In the genomic region with DNA sequence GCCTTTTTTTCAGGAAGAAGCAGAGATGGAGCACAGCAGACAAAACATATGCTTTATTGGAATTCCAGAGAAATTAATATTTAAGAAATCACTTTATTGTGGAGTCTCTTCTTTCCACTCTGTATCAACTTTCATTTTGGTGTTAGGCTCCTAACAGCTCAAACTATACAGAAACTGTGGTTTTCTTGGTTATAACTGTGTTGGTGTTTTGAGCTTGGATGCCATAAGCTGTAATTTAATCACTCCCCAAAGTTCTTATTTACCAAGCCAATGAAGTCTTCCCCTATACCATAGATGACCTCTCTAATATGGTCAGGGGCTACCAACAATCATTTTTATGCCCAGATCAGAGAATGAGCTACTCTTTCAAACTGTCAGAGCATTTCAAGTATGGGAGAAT, we compare ENCODE assay signal across 34 cellular contexts.
"Had no signal": no experiment of that assay in that cellular context is flagged by ENCODE, and none has a peak within 500 bp of the region (broad histone marks: within the 10 kb centered on the region; RNA-seq: fewer than 3 reads in every experiment).

No MANE protein-coding gene starts in this region.

- H3K27ac ChIP-seq: KMS-11 had no signal

- DNase-seq: Karpas-422, Kasumi-1, MG63, MM.1S, MV-4-11, NCI-H1048, NCI-H1092, NCI-H1092 treated with DMSO at 0.1 percent for 48 hours, NCI-H1105, NCI-H1105 treated with DMSO at 0.1 percent for 48 hours, NCI-H1417, NCI-H1417 treated with DMSO at 0.1 percent for 48 hours, NCI-H1436, NCI-H1436 treated with DMSO at 0.1 percent for 48 hours, NCI-H146, NCI-H1694, NCI-H1694 treated with DMSO at 0.1 percent for 48 hours, NCI-H187, NCI-H187 treated with DMSO at 0.1 percent for 48 hours, NCI-H1930, NCI-H2029, NCI-H2029 treated with DMSO at 0.1 percent for 48 hours, NCI-H2081, NCI-H2081 treated with DMSO at 0.1 percent for 48 hours, NCI-H2107, NCI-H2171, NCI-H2171 treated with DMSO at 0.1 percent for 48 hours, NCI-H2227 treated with DMSO at 0.1 percent for 48 hours, NCI-H226, NCI-H345, NCI-H446 treated with DMSO at 0.1 percent for 48 hours, NCI-H510A, NCI-H510A treated with DMSO at 0.1 percent for 48 hours had no signal

- H3K9ac ChIP-seq: KMS-11 had no signal

- H3K4me3 ChIP-seq: MG63 had no signal

- H3K27me3 ChIP-seq: MG63 had no signal
